Comparison of ENCODE assay signal across 19 cellular contexts in the genomic region with DNA sequence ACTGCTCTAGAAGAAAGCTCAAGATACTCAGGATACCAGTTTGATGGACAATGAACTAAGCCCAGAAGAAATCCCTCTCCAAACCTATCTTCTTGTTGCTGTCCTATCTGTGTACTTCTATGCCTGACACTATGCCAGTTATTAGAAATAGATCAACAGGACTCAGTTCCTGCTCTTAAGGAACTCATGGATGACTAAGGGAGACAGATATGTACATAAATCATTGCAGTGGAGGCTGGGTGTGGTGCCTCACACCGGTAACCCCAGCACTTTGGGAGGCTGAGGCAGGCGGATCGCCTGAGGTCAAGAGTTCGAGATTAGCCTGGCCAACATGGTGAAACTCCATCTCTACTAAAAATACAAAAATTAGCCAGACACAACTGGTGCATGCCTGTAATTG. TPM values are rescaled to one million over a fixed set of nuclear protein-coding genes. Genes with fewer than 3 reads are reported as not detected.
DNase-seq lines count a peak whose midpoint lies in the region; ATAC-seq and TF ChIP-seq lines count a peak whose summit lies in the region.
"Had no signal": no experiment of that assay in that cellular context is flagged by ENCODE, and none has a peak within 500 bp of the region (broad histone marks: within the 10 kb centered on the region; RNA-seq: fewer than 3 reads in every experiment).

No MANE protein-coding gene starts in this region.

- TF ChIP-seq CTCF in RWPE2 (IDR thresholded peaks at IDR 0.05; ENCODE audit: poor library complexity, severe bottlenecking) = no peak
- no peak for TF ChIP-seq CTCF in hepatocyte (IDR thresholded peaks at IDR 0.05; ENCODE audit: poor library complexity)

- H3K9me3 ChIP-seq in GM23248 (ENCODE audit: low read depth) = no peaks in the 10 kb centered on the region
- no peaks in the 10 kb centered on the region for H3K9me3 ChIP-seq in RWPE2 (ENCODE audit: severe bottlenecking)
- no peaks in the 10 kb centered on the region for H3K9me3 ChIP-seq in hepatocyte (ENCODE audit: low read depth)
- H3K9me3 ChIP-seq: A549, Caco-2 had no signal

- in situ Hi-C loops in GM23248 (cut with MboI) = no loop called here

- 14 to 36% methylated on average over 4 of the region's 4 CpGs for WGBS in GM23248 (ENCODE audit: low coverage in 1 of 2, low lambda C conversion rate in 2 of 2, missing lambda C conversion rate in 2 of 2), 2 experiments
- WGBS in hepatocyte (ENCODE audit: low lambda C conversion rate, missing lambda C conversion rate) = 86% methylated on average over 4 of the region's 4 CpGs

- H3K4me2 ChIP-seq in GM23248 (ENCODE audit: unreplicated experiment) = no peak overlapping the region
- no peak overlapping the region for H3K4me2 ChIP-seq in hepatocyte
- H3K4me2 ChIP-seq: A549 had no signal

- H3K4me3 ChIP-seq in GM23248 = no peak overlapping the region
- no peak overlapping the region for H3K4me3 ChIP-seq in RWPE2 (ENCODE audit: severe bottlenecking)
- no peak overlapping the region for H3K4me3 ChIP-seq in hepatocyte
- H3K4me3 ChIP-seq: A549, GM12878 had no signal

- H3K79me2 ChIP-seq in GM23248 (ENCODE audit: insufficient read depth) (no peaks in the 10 kb centered on the region), hepatocyte (no peaks in the 10 kb centered on the region)

- H3K4me1 ChIP-seq in GM23248 (ENCODE audit: insufficient read depth) (no peaks in the 10 kb centered on the region), RWPE2 (ENCODE audit: insufficient read depth, poor library complexity, severe bottlenecking) (no peaks in the 10 kb centered on the region), hepatocyte (ENCODE audit: insufficient read depth) (no peaks in the 10 kb centered on the region)
- H3K4me1 ChIP-seq: A549, Caco-2 had no signal

- H3K36me3 ChIP-seq in GM23248 (ENCODE audit: low read depth) (no peaks in the 10 kb centered on the region), RWPE2 (ENCODE audit: low read depth) (no peaks in the 10 kb centered on the region), hepatocyte (replicated peaks; ENCODE audit: insufficient read depth, low read depth) (no peaks in the 10 kb centered on the region)

- ATAC-seq in RWPE2 (ENCODE audit: low read depth) (peak; percentile 41; the same call in 1 of the 3 replicates), GM19455 (IDR thresholded peaks at IDR 0.05; ENCODE audit: unreplicated experiment) (no peak)
- ATAC-seq: A549, GM12878 had no signal

- H3K27ac ChIP-seq in GM23248 (no peak overlapping the region), RWPE2 (ENCODE audit: poor library complexity, severe bottlenecking) (no peak overlapping the region), hepatocyte (no peak overlapping the region)
- H3K27ac ChIP-seq: A549, HL-60 had no signal

- no peaks in the 10 kb centered on the region for H4K20me1 ChIP-seq in GM23248 (ENCODE audit: insufficient read depth)
- no peaks in the 10 kb centered on the region for H4K20me1 ChIP-seq in hepatocyte (ENCODE audit: insufficient read depth, poor library complexity, severe bottlenecking)

- H2AFZ ChIP-seq in GM23248 (no peak overlapping the region), hepatocyte (no peak overlapping the region)

- no peaks in the 10 kb centered on the region for H3K9me2 ChIP-seq in GM23248 (ENCODE audit: insufficient read depth)
- H3K9me2 ChIP-seq in hepatocyte (replicated peaks; ENCODE audit: insufficient read depth) = no peaks in the 10 kb centered on the region

- H3K9ac ChIP-seq in GM23248 = no peak overlapping the region

- DNase-seq in GM23248 = peak; percentile 22
- no peak for DNase-seq in RWPE2 (ENCODE audit: low spot score)
- peak; percentile 21 for DNase-seq in fibroblast of gingiva (ENCODE audit: low read depth)
- DNase-seq in renal cortical epithelial cell (ENCODE audit: low read depth) = peak; percentile 8
- no peak for DNase-seq in hepatocyte (ENCODE audit: low spot score)
- DNase-seq in Ammon's horn (ENCODE audit: low spot score) = no peak
- DNase-seq: Caco-2, DMS53, H9, NCI-H1092 treated with DMSO at 0.1 percent for 48 hours, NCI-H1694, NCI-H2107, NCI-H345, NCI-H526 treated with DMSO at 0.1 percent for 48 hours, OCI-M1 had no signal

- H3K27me3 ChIP-seq in GM23248 (replicated peaks; ENCODE audit: insufficient read depth) = no peaks in the 10 kb centered on the region; the same call in none of the 2 replicates
- H3K27me3 ChIP-seq in RWPE2 (ENCODE audit: insufficient read depth, poor library complexity, severe bottlenecking) = no peaks in the 10 kb centered on the region
- no peaks in the 10 kb centered on the region for H3K27me3 ChIP-seq in hepatocyte

- H3F3A ChIP-seq in GM23248 (ENCODE audit: insufficient read depth) = no peaks in the 10 kb centered on the region

RNA-seq across cellular contexts. Expression of gene AK4, which starts 42.4 kb away (rescaled TPM):
- total RNA-seq in GM23248 (2014; rRNA removed; shearing (Covaris generic)) = 49.1 and 65.4 TPM in 2 replicates
- 108 and 110 TPM in 2 replicates for polyA plus RNA-seq in GM23248 (2016; fragmentation: Nextera tagmentation; extraction: Ambion mirVana)
- total RNA-seq in renal cortical epithelial cell = 100 and 169 TPM in 2 replicates
- total RNA-seq in hepatocyte = 76.1 and 82.7 TPM in 2 replicates
- 50.5 and 61.5 TPM in 2 replicates for polyA plus RNA-seq in hepatocyte

Comparison
In these comparisons a context has a peak if more than half of its experiments do, and no peak if none do; other contexts are left out.
1. DNase-seq: peak in GM23248 (single experiment), fibroblast of gingiva (single experiment) and renal cortical epithelial cell (single experiment); none in RWPE2 (single experiment), hepatocyte (single experiment) and Ammon's horn (single experiment).